Comparison of ENCODE assay signal across 23 cellular contexts in genomic region chr20:49099011-49099410, GRCh38. TPM values are rescaled to one million over a fixed set of nuclear protein-coding genes. Genes with fewer than 3 reads are reported as not detected.
DNase-seq lines count a peak whose midpoint lies in the region; ATAC-seq, FAIRE-seq and TF ChIP-seq lines count a peak whose summit lies in the region.
"Had no signal": no experiment of that assay in that cellular context is flagged by ENCODE, and none has a peak within 500 bp of the region (broad histone marks: within the 10 kb centered on the region; RNA-seq: fewer than 3 reads in every experiment).

No MANE protein-coding gene starts in this region.

- H3K27ac ChIP-seq in HepG2 (ENCODE audit: extremely low read length, insufficient read depth, low read length) = no peak overlapping the region
- no peak overlapping the region for H3K27ac ChIP-seq in right lobe of liver
- peak overlapping the region in 1 of 3 donors; percentile 19 for H3K27ac ChIP-seq in thyroid gland
- H3K27ac ChIP-seq: C4-2B, HL-60 had no signal

- H3K4me3 Mint-ChIP-seq in T-helper 17 cell (no peak overlapping the region), memory B cell (no peak overlapping the region)
- H3K4me3 Mint-ChIP-seq: CD4-positive, alpha-beta memory T cell; HFFc6 had no signal

- DNase-seq in HepG2 (ENCODE audit: low spot score) = no peak
- no peak for DNase-seq in right lobe of liver
- no peak for DNase-seq in T-helper 17 cell
- no peak for DNase-seq in memory B cell (ENCODE audit: low spot score in 2 of 2)
- DNase-seq in thyroid gland = peak; percentile 64 to 70
- no peak for DNase-seq in NOMO-1 treated with DMSO at 0.1 percent for 48 hours (lab: John Stamatoyannopoulos, UW; ENCODE audit: unreplicated experiment)
- DNase-seq: BE2C; CD4-positive, alpha-beta memory T cell; DMS153; DMS79 treated with DMSO at 0.1 percent for 48 hours; EL; HFFc6 had no signal

- H3K4me3 ChIP-seq in HepG2 (replicated peaks in 1 of 3; ENCODE audit: insufficient read depth in 1 of 3, low read depth in 2 of 3, low read length in 3 of 3) (no peak overlapping the region), right lobe of liver (no peak overlapping the region), thyroid gland (replicated peaks in 1 of 3) (no peak overlapping the region)
- H3K4me3 ChIP-seq: HAP-1 had no signal

- no peak overlapping the region for H2AFZ ChIP-seq in HepG2 (ENCODE audit: low read length)

- TF ChIP-seq EP300 in HepG2 (IDR thresholded peaks at IDR 0.05; ENCODE audit: low read depth in 2 of 2, low read length in 2 of 2) = no peak
- TF ChIP-seq EP300 in HepG2 (CRISPR knock-in tag; IDR thresholded peaks at IDR 0.05; ENCODE audit: borderline replicate concordance) = no peak

- H3K9me3 Mint-ChIP-seq in memory B cell = no peaks in the 10 kb centered on the region
- H3K9me3 Mint-ChIP-seq: CD4-positive, alpha-beta memory T cell; HFFc6 had no signal

- H3K27me3 Mint-ChIP-seq in T-helper 17 cell = no peaks in the 10 kb centered on the region
- no peaks in the 10 kb centered on the region for H3K27me3 Mint-ChIP-seq in memory B cell
- H3K27me3 Mint-ChIP-seq: CD4-positive, alpha-beta memory T cell had no signal

- H3K9ac ChIP-seq in HepG2 (ENCODE audit: insufficient read depth, low read depth, low read length) = no peak overlapping the region

- H3K79me2 ChIP-seq in HepG2 (ENCODE audit: insufficient read depth, low read length) = no peaks in the 10 kb centered on the region

- POLR2A ChIA-PET in HepG2 (lab: Yijun Ruan, JAX) = no interaction called here

- FAIRE-seq in HepG2 (lab: Jason Lieb, UNC) = no peak
- FAIRE-seq: A204.1, D721Med, G401.6, GM12891, GM19239, H1 had no signal

- in situ Hi-C loops in HepG2 (cut with HindIII; ENCODE audit: extremely low pct_ligation_motif_present, low pct_unique_long_range_greater_than_20kb) = no loop called here

- H3K4me1 ChIP-seq in HepG2 (ENCODE audit: insufficient read depth, low read length) (no peaks in the 10 kb centered on the region), right lobe of liver (peaks cover 0 to 4% (median 0%) of the 10 kb centered on the region in 4 donors), thyroid gland (peaks cover 3 to 10% of the 10 kb centered on the region in 2 donors)
- H3K4me1 ChIP-seq: BE2C, HAP-1 had no signal

- H3K9me3 ChIP-seq in HepG2 (ENCODE audit: low read length) (no peaks in the 10 kb centered on the region), right lobe of liver (no peaks in the 10 kb centered on the region), T-helper 17 cell (ENCODE audit: control insufficient read depth, low read length, poor library complexity, severe bottlenecking) (no peaks in the 10 kb centered on the region), thyroid gland (no peaks in the 10 kb centered on the region)
- H3K9me3 ChIP-seq: BE2C, HAP-1 had no signal

- H3K4me2 ChIP-seq in HepG2 (ENCODE audit: low read depth, low read length) = no peak overlapping the region

- H3K27me3 ChIP-seq in HepG2 (ENCODE audit: control insufficient read depth in 1 of 2, insufficient read depth in 2 of 2, low read length in 2 of 2) (no peaks in the 10 kb centered on the region), right lobe of liver (no peaks in the 10 kb centered on the region), thyroid gland (no peaks in the 10 kb centered on the region)
- H3K27me3 ChIP-seq: BE2C had no signal

- H3K36me3 ChIP-seq in HepG2 (replicated peaks in 1 of 2; ENCODE audit: control insufficient read depth in 1 of 2, insufficient read depth in 2 of 2, low read length in 2 of 2) (peaks cover 35 to 83% of the 10 kb centered on the region in 2 experiments), right lobe of liver (peaks cover 0 to 42% (median 18%) of the 10 kb centered on the region in 4 donors), thyroid gland (peaks cover 15 to 47% of the 10 kb centered on the region in 2 donors)

- 95% methylated on average over 3 of the region's 3 CpGs for WGBS in HepG2 (ENCODE audit: low lambda C conversion rate)
- WGBS in right lobe of liver (ENCODE audit: insufficient coverage, low coverage, low lambda C conversion rate, missing lambda C conversion rate) = 100% methylated on average over 3 of the region's 3 CpGs
- 58 to 67% methylated on average over 3 of the region's 3 CpGs for WGBS in thyroid gland, 2 donors

- H3K36me3 Mint-ChIP-seq in T-helper 17 cell (ENCODE audit: low read depth) (peaks cover 10% of the 10 kb centered on the region), memory B cell (peaks cover 27% of the 10 kb centered on the region)

- H3K27ac Mint-ChIP-seq in T-helper 17 cell (peak overlapping the region; percentile 19), memory B cell (peak overlapping the region; percentile 11)
- H3K27ac Mint-ChIP-seq: HFFc6 had no signal

- ATAC-seq in HepG2 (no peak), right lobe of liver (no peak), T-helper 17 cell (no peak), memory B cell (ENCODE audit: low read depth) (no peak), HG03520 (IDR thresholded peaks at IDR 0.05; ENCODE audit: unreplicated experiment) (no peak), HG02884 (IDR thresholded peaks at IDR 0.05; ENCODE audit: unreplicated experiment) (no peak)

- CTCF ChIA-PET in HepG2 (lab: Yijun Ruan, JAX; ENCODE audit: low intra/inter-chr PET ratio, low total read pairs) = no interaction called here

- intact Hi-C loops in HepG2 (cut with micrococcal nuclease; ENCODE audit: unreplicated experiment) (no loop called here), right lobe of liver (cut with DNase I) (no loop called here), thyroid gland (cut with DNase I) (no loop called here)

- TF ChIP-seq RAD21 in HepG2 (CRISPR knock-in tag; IDR thresholded peaks at IDR 0.05) = no peak

- no TSS peak for BruUV-seq in HepG2 (replicated peaks; lab: Mats Ljungman, UMichigan)

- H4K20me1 ChIP-seq in HepG2 (ENCODE audit: insufficient read depth, low read length) = no peaks in the 10 kb centered on the region

- H3K4me1 Mint-ChIP-seq in T-helper 17 cell = peaks cover 17% of the 10 kb centered on the region
- peaks cover 14% of the 10 kb centered on the region for H3K4me1 Mint-ChIP-seq in memory B cell

- TF ChIP-seq POLR2A in HepG2 (IDR thresholded peaks at IDR 0.05; ENCODE audit: insufficient read depth in 1 of 2, low read depth in 2 of 2, low read length in 2 of 2) = no peak
- TF ChIP-seq POLR2A in right lobe of liver (IDR thresholded peaks at IDR 0.05) = no peak
- TF ChIP-seq POLR2A in thyroid gland (IDR thresholded peaks at IDR 0.05) = no peak

- TF ChIP-seq CTCF in HepG2 (CRISPR knock-in tag; IDR thresholded peaks at IDR 0.05) (no peak), right lobe of liver (IDR thresholded peaks at IDR 0.05) (no peak), thyroid gland (IDR thresholded peaks at IDR 0.05) (no peak)

TF ChIP-seq in HepG2, 621 proteins besides CTCF, POLR2A, EP300 and RAD21:
- no peak for TF ChIP-seq PAXIP1 (CRISPR knock-in tag; conservative IDR thresholded peaks at IDR 0.05)
- TF ChIP-seq RBM22 (optimal IDR thresholded peaks at IDR 0.05; ENCODE audit: low read length) = peak; percentile 87

RNA-seq across cellular contexts. Expression of gene CSE1L, which starts 52.9 kb away (rescaled TPM):
- total RNA-seq in HepG2 (2016; rRNA removed; fragmentation: Illumina TruSeq; extraction: Trizol) = 258 and 449 TPM in 2 replicates
- 62.9 and 72.5 TPM in 2 replicates for total RNA-seq in HepG2 (2016; cell fraction: cytosol; rRNA removed; fragmentation: Illumina TruSeq; extraction: Trizol; ENCODE audit: low read depth)
- total RNA-seq in HepG2 (2016; cell fraction: insoluble cytoplasmic fraction; rRNA removed; fragmentation: Illumina TruSeq; extraction: Trizol) = 257 and 452 TPM in 2 replicates
- 96.6 and 104 TPM in 2 replicates for total RNA-seq in HepG2 (2016; cell fraction: membrane; rRNA removed; fragmentation: Illumina TruSeq; extraction: Trizol)
- 167 and 185 TPM in 2 replicates for total RNA-seq in HepG2 (2016; cell fraction: nucleus; rRNA removed; fragmentation: Illumina TruSeq; extraction: Trizol)
- 37.1 and 56.9 TPM in 2 replicates for polyA plus RNA-seq in HepG2 (2011; rRNA removed)
- polyA plus RNA-seq in HepG2 (2011; cell fraction: cytosol; rRNA removed) = 22.6 and 30.5 TPM in 2 replicates
- 24.7 and 24.9 TPM in 2 replicates for polyA plus RNA-seq in HepG2 (2011; cell fraction: nucleus; rRNA removed)
- 53.3 and 83.9 TPM in 2 replicates for polyA plus RNA-seq in HepG2 (2012)
- 18.3 and 22.0 TPM in 2 replicates for polyA plus RNA-seq in HepG2 (2016; cell fraction: cytosol; fragmentation: Illumina TruSeq; extraction: Trizol; ENCODE audit: low read depth)
- polyA plus RNA-seq in HepG2 (2016; cell fraction: insoluble cytoplasmic fraction; fragmentation: Illumina TruSeq; extraction: Trizol; ENCODE audit: low read depth) = 363 and 386 TPM in 2 replicates
- 45.2 and 49.9 TPM in 2 replicates for polyA plus RNA-seq in HepG2 (2016; cell fraction: membrane; fragmentation: Illumina TruSeq; extraction: Trizol; ENCODE audit: low read depth)
- polyA plus RNA-seq in HepG2 (2016; cell fraction: nucleus; fragmentation: Illumina TruSeq; extraction: Trizol; ENCODE audit: insufficient read depth, low read depth) = 162 and 172 TPM in 2 replicates
- 33.8 and 112 TPM in 2 replicates for polyA minus RNA-seq in HepG2 (2011; rRNA and poly(A)+ RNA removed; ENCODE audit: low replicate concordance)
- polyA minus RNA-seq in HepG2 (2011; cell fraction: cytosol; rRNA and poly(A)+ RNA removed) = 46.4 and 54.2 TPM in 2 replicates
- 58.6 and 66.2 TPM in 2 replicates for polyA minus RNA-seq in HepG2 (2011; cell fraction: nucleus; rRNA and poly(A)+ RNA removed)
- 10 to 100 TPM; 19.4 to 35.8 (median 21.6) TPM for total RNA-seq in right lobe of liver
- total RNA-seq in T-helper 17 cell = 10 to 100 TPM; 26.8 to 33.0 TPM
- total RNA-seq in thyroid gland = 10 to 100 TPM; 42.8 to 56.6 (median 45.0) TPM

Comparison
In these comparisons a context has a peak if more than half of its experiments do, and no peak if none do; other contexts are left out.
1. DNase-seq: peak in thyroid gland (2 of 2); none in HepG2 (single experiment), right lobe of liver (0 of 3), T-helper 17 cell (0 of 3), memory B cell (0 of 2) and NOMO-1 treated with DMSO at 0.1 percent for 48 hours (single experiment).